ENCODE assay signal across 12 cellular contexts in the genomic region with DNA sequence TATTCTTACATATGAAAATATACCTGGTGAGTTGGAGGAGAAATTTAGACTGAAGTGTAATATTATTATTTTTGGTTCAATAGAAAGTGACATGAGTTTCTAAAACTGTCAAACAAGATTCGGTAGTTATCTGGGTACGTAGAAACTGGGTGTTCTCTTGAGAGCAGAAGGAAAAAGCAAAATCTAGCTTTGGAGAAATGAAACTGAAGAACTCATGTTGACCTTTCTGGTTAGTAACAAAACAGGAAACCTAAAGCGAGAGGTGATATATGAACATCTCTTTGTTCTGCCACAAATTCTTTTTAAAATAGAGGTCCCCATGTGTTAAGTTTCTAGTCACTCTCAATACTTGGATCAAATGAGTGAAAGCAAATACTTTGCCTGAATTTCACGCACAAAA.
DNase-seq lines count a peak whose midpoint lies in the region; ATAC-seq and TF ChIP-seq lines count a peak whose summit lies in the region.
"Had no signal": no experiment of that assay in that cellular context is flagged by ENCODE, and none has a peak within 500 bp of the region (broad histone marks: within the 10 kb centered on the region; RNA-seq: fewer than 3 reads in every experiment).

No MANE protein-coding gene starts in this region.

- intact Hi-C loops in PC-9 (cut with micrococcal nuclease; ENCODE audit: unreplicated experiment) = no loop called here
- intact Hi-C loops in left colon (cut with DNase I, micrococcal nuclease) = no loop called here

- POLR2A ChIA-PET in PC-9 (lab: Charles Lee; ENCODE audit: unreplicated experiment) = no interaction called here

- H3K9me3 ChIP-seq in gastroesophageal sphincter (no peaks in the 10 kb centered on the region), PC-9 (ENCODE audit: insufficient read depth, low read depth) (no peaks in the 10 kb centered on the region)
- H3K9me3 ChIP-seq: MG63, SK-N-SH had no signal

- peaks cover 0 to 5% (median 3%) of the 10 kb centered on the region in 3 donors for H3K9me3 Mint-ChIP-seq in IgD-negative memory B cell

- CTCF ChIA-PET in PC-9 (lab: Charles Lee) = no interaction called here

- no peak overlapping the region; the same call in 1 of the 2 replicates for H2AFZ ChIP-seq in PC-9

- TF ChIP-seq EP300 in gastroesophageal sphincter (IDR thresholded peaks at IDR 0.05) = no peak

- H3K4me1 ChIP-seq in gastroesophageal sphincter = no peaks in the 10 kb centered on the region
- no peaks in the 10 kb centered on the region for H3K4me1 ChIP-seq in PC-9 (replicated peaks; ENCODE audit: insufficient read depth)

- peak overlapping the region in 1 of 3 donors; percentile 56 for H3K27ac Mint-ChIP-seq in IgD-negative memory B cell
- H3K27ac Mint-ChIP-seq: activated T-cell treated with anti-CD3 and anti-CD28 coated beads, Interleukin-2, amount 50 U/mL, for 72 hours had no signal

- no peaks in the 10 kb centered on the region for H3K36me3 Mint-ChIP-seq in IgD-negative memory B cell

- H3K4me1 Mint-ChIP-seq in IgD-negative memory B cell = peaks cover 7 to 13% (median 9%) of the 10 kb centered on the region in 3 donors

- H3K27ac ChIP-seq in gastroesophageal sphincter (no peak overlapping the region), PC-9 (no peak overlapping the region)

- H3K4me3 ChIP-seq in GM12865 (ENCODE audit: low read depth, low read length) (no peak overlapping the region), gastroesophageal sphincter (no peak overlapping the region), PC-9 (no peak overlapping the region)
- H3K4me3 ChIP-seq: MG63 had no signal

- H3K4me2 ChIP-seq in PC-9 = no peak overlapping the region
- H3K4me2 ChIP-seq: SK-N-SH had no signal

- H3K27me3 ChIP-seq in gastroesophageal sphincter (no peaks in the 10 kb centered on the region), PC-9 (ENCODE audit: insufficient read depth, low read depth) (no peaks in the 10 kb centered on the region)
- H3K27me3 ChIP-seq: MG63 had no signal

- no peaks in the 10 kb centered on the region for H3K79me2 ChIP-seq in PC-9 (ENCODE audit: low read depth)

- H3K9me2 ChIP-seq in PC-9 (ENCODE audit: insufficient read depth) = no peaks in the 10 kb centered on the region; the same call in 1 of the 2 replicates
- H3K9me2 ChIP-seq: SK-N-SH had no signal

- no peaks in the 10 kb centered on the region for H3F3A ChIP-seq in PC-9 (ENCODE audit: insufficient read depth, low read depth)

- H3K4me3 Mint-ChIP-seq in IgD-negative memory B cell = peak overlapping the region in 3 of 4 donors; percentile 39 to 63 (median 55)
- H3K4me3 Mint-ChIP-seq: activated T-cell treated with anti-CD3 and anti-CD28 coated beads, Interleukin-2, amount 50 U/mL, for 72 hours had no signal

- ATAC-seq in GM19395 (IDR thresholded peaks at IDR 0.05; ENCODE audit: unreplicated experiment) (peak; percentile 76), HG02870 (IDR thresholded peaks at IDR 0.05; ENCODE audit: unreplicated experiment) (peak; percentile 89), gastroesophageal sphincter (no peak), left colon (no peak)
- ATAC-seq: activated CD4-positive, CD25-positive, alpha-beta regulatory T cell treated with anti-CD3 and anti-CD28 coated beads, Interleukin-2, amount 50 U/mL, for 24 hours; activated T-cell treated with anti-CD3 and anti-CD28 coated beads, Interleukin-2, amount 50 U/mL, for 72 hours had no signal

- no peaks in the 10 kb centered on the region for H4K20me1 ChIP-seq in PC-9 (ENCODE audit: insufficient read depth)

- peak; percentile 44 for DNase-seq in GM12865 (ENCODE audit: low read depth)
- DNase-seq in PC-9 = no peak
- DNase-seq in EL = no peak
- no peak for DNase-seq in left colon
- DNase-seq: activated T-cell treated with anti-CD3 and anti-CD28 coated beads, Interleukin-2, amount 50 U/mL, for 72 hours; MG63; SK-N-SH had no signal

- TF ChIP-seq CTCF in GM12865 (IDR thresholded peaks at IDR 0.05; ENCODE audit: insufficient read depth, low read depth, low read length, missing control alignments) = no peak
- TF ChIP-seq CTCF in gastroesophageal sphincter (IDR thresholded peaks at IDR 0.05) = no peak
- TF ChIP-seq CTCF in PC-9 (conservative IDR thresholded peaks at IDR 0.05) = no peak

- no peaks in the 10 kb centered on the region for H3K36me3 ChIP-seq in gastroesophageal sphincter
- H3K36me3 ChIP-seq in PC-9 (ENCODE audit: low read depth) = no peaks in the 10 kb centered on the region
- H3K36me3 ChIP-seq: MG63 had no signal

- TF ChIP-seq POLR2A in gastroesophageal sphincter (IDR thresholded peaks at IDR 0.05) = no peak

- 65 to 76% methylated on average over 4 of the region's 4 CpGs for WGBS in gastroesophageal sphincter (ENCODE audit: low coverage in 1 of 2), 2 donors

- no TSS peak for BruUV-seq in PC-9 (replicated peaks; lab: Mats Ljungman, UMichigan)

- H3K27me3 Mint-ChIP-seq in IgD-negative memory B cell = no peaks in the 10 kb centered on the region

Comparison
In these comparisons a context has a peak if more than half of its experiments do, and no peak if none do; other contexts are left out.
1. ATAC-seq: peak in GM19395 (single experiment) and HG02870 (single experiment); none in gastroesophageal sphincter (single experiment) and left colon (single experiment).